ENCODE assay signal across 28 cellular contexts in genomic region chr10:68365611-68366010, GRCh38.
"Had no signal": no experiment of that assay in that cellular context is flagged by ENCODE, and none has a peak within 500 bp of the region (broad histone marks: within the 10 kb centered on the region; RNA-seq: fewer than 3 reads in every experiment).

No MANE protein-coding gene starts in this region.

- H3K79me2 ChIP-seq: parathyroid adenoma had no signal

- H3K27ac Mint-ChIP-seq: natural killer cell; nephron; neural progenitor cell; stimulated activated naive B cell treated with anti-CD40 and anti-IgM and Interleukin-4, amounts not matched to agents 10 μg/mL and 1 μg/mL and 100 μg/mL, for 72 hours; stimulated activated naive CD8-positive, alpha-beta T cell treated with anti-CD3 and anti-CD28 coated beads, Interleukin-15, Interleukin-2, amounts not matched to agents 100 ng/mL and 50 ng/mL, for 24 hours had no signal

- H3K4me2 ChIP-seq: neural progenitor cell had no signal

- H3K4me1 Mint-ChIP-seq: natural killer cell, nephron, neural progenitor cell had no signal

- H3K4me3 ChIP-seq: neural progenitor cell, ovary, psoas muscle, right lobe of liver, sigmoid colon, stomach, thoracic aorta, thyroid gland, tibial nerve, upper lobe of left lung, vagina had no signal

- H2AFZ ChIP-seq: neural progenitor cell, parathyroid adenoma had no signal

- H3K4me3 Mint-ChIP-seq: natural killer cell; nephron; neural progenitor cell; stimulated activated naive B cell treated with anti-CD40 and anti-IgM and Interleukin-4, amounts not matched to agents 10 μg/mL and 1 μg/mL and 100 μg/mL, for 72 hours; stimulated activated naive CD8-positive, alpha-beta T cell treated with anti-CD3 and anti-CD28 coated beads, Interleukin-15, Interleukin-2, amounts not matched to agents 100 ng/mL and 50 ng/mL, for 24 hours had no signal

- DNase-seq: natural killer cell; occipital lobe; ovary; posterior cingulate gyrus; psoas muscle; right cardiac atrium; right lobe of liver; sigmoid colon; small intestine; stimulated activated CD4-positive, alpha-beta T cell treated with anti-CD3 and anti-CD28 coated beads, Interleukin-15, amount 100 ng/mL, for 24 hours; stimulated activated CD4-positive, alpha-beta T cell treated with anti-CD3 and anti-CD28 coated beads, Interleukin-4, amount 100 ng/mL, for 1 hour; stimulated activated CD4-positive, alpha-beta T cell treated with anti-CD3 and anti-CD28 coated beads, Interleukin-4, amount 100 ng/mL, for 4 hours; stimulated activated CD8-positive, alpha-beta memory T cell treated with anti-CD3 and anti-CD28 coated beads, Interleukin-4, amount 100 ng/mL, for 48 hours; stimulated activated naive B cell treated with anti-CD40 and anti-IgM and Interleukin-4, amounts not matched to agents 10 μg/mL and 1 μg/mL and 100 μg/mL, for 72 hours; stimulated activated naive CD4-positive, alpha-beta T cell treated with Interleukin-2 at 50 U/mL for 16 hours; stomach; thyroid gland; trophoblast cell; upper lobe of left lung had no signal

- H3K36me3 ChIP-seq: ovary had no signal

- H3K27me3 ChIP-seq: neural progenitor cell, ovary, right lobe of liver, sigmoid colon, stomach, thyroid gland, tibial nerve, upper lobe of left lung, vagina had no signal

- H3K4me1 ChIP-seq: neural progenitor cell, parathyroid adenoma, psoas muscle, sigmoid colon, stomach, thyroid gland, tibial nerve, upper lobe of left lung, vagina had no signal

- FAIRE-seq: small intestine, urothelium cell line had no signal

- H3K9me3 Mint-ChIP-seq: natural killer cell had no signal

- H3K27me3 Mint-ChIP-seq: progenitor cell of endocrine pancreas; stimulated activated naive B cell treated with anti-CD40 and anti-IgM and Interleukin-4, amounts not matched to agents 10 μg/mL and 1 μg/mL and 100 μg/mL, for 72 hours; stimulated activated naive CD8-positive, alpha-beta T cell treated with anti-CD3 and anti-CD28 coated beads, Interleukin-15, Interleukin-2, amounts not matched to agents 100 ng/mL and 50 ng/mL, for 24 hours had no signal

- ATAC-seq: natural killer cell; psoas muscle; right cardiac atrium; right lobe of liver; stimulated activated naive B cell treated with anti-CD40 and anti-IgM and Interleukin-4, amounts not matched to agents 10 μg/mL and 1 μg/mL and 100 μg/mL, for 72 hours had no signal

- H3K27ac ChIP-seq: neural progenitor cell, ovary, parathyroid adenoma, psoas muscle, right lobe of liver, sigmoid colon, stomach, thoracic aorta, thyroid gland, tibial nerve, upper lobe of left lung, vagina had no signal

- H3K9me3 ChIP-seq: ovary, psoas muscle, right lobe of liver, sigmoid colon, stomach, thoracic aorta, thyroid gland, tibial nerve, upper lobe of left lung, vagina had no signal

- H3K9ac ChIP-seq: neural progenitor cell, parathyroid adenoma had no signal
